ENCODE assay signal across 22 cellular contexts in the genomic region with DNA sequence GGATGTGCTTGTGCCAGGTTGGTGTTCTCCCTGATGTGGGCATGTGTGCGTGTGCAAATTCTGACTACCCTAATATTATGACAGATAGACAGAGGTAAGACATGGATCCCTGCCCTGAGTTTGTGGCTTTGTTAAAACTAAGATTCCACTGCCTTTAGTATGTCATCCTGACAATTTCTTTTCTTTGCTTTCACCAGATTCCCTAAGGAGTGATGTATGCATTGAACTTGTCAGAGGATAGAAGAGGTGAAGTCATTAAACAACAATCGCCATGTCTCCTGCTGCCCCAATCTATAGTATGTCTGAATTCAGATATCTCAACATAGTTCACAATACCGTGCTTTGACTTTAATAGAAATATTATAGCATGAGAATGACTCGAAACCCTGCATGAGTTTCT.
A peak's percentile ranks its signal among the peaks of the same experiment; 100 is the strongest.
DNase-seq lines count a peak whose midpoint lies in the region; ATAC-seq, FAIRE-seq and TF ChIP-seq lines count a peak whose summit lies in the region.
"Had no signal": no experiment of that assay in that cellular context is flagged by ENCODE, and none has a peak within 500 bp of the region (broad histone marks: within the 10 kb centered on the region; RNA-seq: fewer than 3 reads in every experiment).

No MANE protein-coding gene starts in this region.

- H3K79me2 ChIP-seq in GM23248 (ENCODE audit: insufficient read depth) (no peaks in the 10 kb centered on the region), astrocyte (ENCODE audit: insufficient read depth, low read length) (no peaks in the 10 kb centered on the region), osteoblast (ENCODE audit: insufficient read depth, low read length) (no peaks in the 10 kb centered on the region), Karpas-422 (ENCODE audit: low read length) (no peaks in the 10 kb centered on the region), mesendoderm (ENCODE audit: control insufficient read depth, insufficient read depth, low read length) (no peaks in the 10 kb centered on the region)

- H3K4me3 ChIP-seq in GM23248 (no peak overlapping the region), astrocyte (ENCODE audit: insufficient read depth, low read depth, low read length) (no peak overlapping the region), osteoblast (ENCODE audit: insufficient read depth, low read length) (no peak overlapping the region), Karpas-422 (ENCODE audit: low read length) (no peak overlapping the region), mesendoderm (ENCODE audit: low read length) (no peak overlapping the region)
- H3K4me3 ChIP-seq: A549; BLaER1 treated with 17β-estradiol and CSF1 and Interleukin-3, amounts not matched to agents 10 nM and 100 nM had no signal

- peak overlapping the region; percentile 48 for H2AFZ ChIP-seq in GM23248
- H2AFZ ChIP-seq in astrocyte (ENCODE audit: low read depth, low read length): no peak overlapping the region
- no peak overlapping the region for H2AFZ ChIP-seq in osteoblast (ENCODE audit: low read length)
- H2AFZ ChIP-seq in Karpas-422 (ENCODE audit: low read length): no peak overlapping the region

- H3K27ac Mint-ChIP-seq in astrocyte (ENCODE audit: unreplicated experiment): peak overlapping the region; percentile 75
- H3K27ac Mint-ChIP-seq: B cell; CD4-positive, alpha-beta T cell; CD8-positive, alpha-beta T cell had no signal

- peaks cover 55% of the 10 kb centered on the region for H3K4me1 ChIP-seq in GM23248 (ENCODE audit: insufficient read depth)
- peaks cover 3% of the 10 kb centered on the region for H3K4me1 ChIP-seq in astrocyte (ENCODE audit: insufficient read depth, low read length)
- H3K4me1 ChIP-seq in osteoblast (ENCODE audit: insufficient read depth, low read length): peaks cover 5% of the 10 kb centered on the region
- H3K4me1 ChIP-seq in Karpas-422 (ENCODE audit: low read length): no peaks in the 10 kb centered on the region
- H3K4me1 ChIP-seq in mesendoderm (ENCODE audit: control insufficient read depth, low read depth, low read length): no peaks in the 10 kb centered on the region
- H3K4me1 ChIP-seq: A549, Caco-2 had no signal

- H2BK120ac ChIP-seq in mesendoderm (ENCODE audit: low read depth, low read length): no peak overlapping the region

- no peaks in the 10 kb centered on the region for H3K9me3 ChIP-seq in GM23248 (ENCODE audit: low read depth)
- H3K9me3 ChIP-seq in astrocyte (ENCODE audit: insufficient read depth, low read depth, low read length): no peaks in the 10 kb centered on the region
- no peaks in the 10 kb centered on the region for H3K9me3 ChIP-seq in osteoblast (ENCODE audit: low read depth, low read length)
- H3K9me3 ChIP-seq in Karpas-422 (ENCODE audit: low read length): no peaks in the 10 kb centered on the region
- H3K9me3 ChIP-seq: A549, Caco-2 had no signal

- H3K79me1 ChIP-seq in mesendoderm (ENCODE audit: low read length): no peaks in the 10 kb centered on the region

- peaks cover 61% of the 10 kb centered on the region for H3F3A ChIP-seq in GM23248 (ENCODE audit: insufficient read depth)

- H3K27ac ChIP-seq in GM23248 (peak overlapping the region; percentile 54), astrocyte (ENCODE audit: low read depth, low read length) (no peak overlapping the region), osteoblast (ENCODE audit: low read depth, low read length) (no peak overlapping the region), Karpas-422 (ENCODE audit: low read length) (no peak overlapping the region), mesendoderm (ENCODE audit: low read depth, low read length) (no peak overlapping the region)
- H3K27ac ChIP-seq: 22Rv1, A549, C4-2B had no signal

- H3K4me3 Mint-ChIP-seq in astrocyte (ENCODE audit: unreplicated experiment): no peak overlapping the region
- H3K4me3 Mint-ChIP-seq: B cell; CD4-positive, alpha-beta T cell; CD8-positive, alpha-beta T cell had no signal

- H4K20me1 ChIP-seq in GM23248 (ENCODE audit: insufficient read depth) (no peaks in the 10 kb centered on the region), astrocyte (ENCODE audit: insufficient read depth, low read length) (no peaks in the 10 kb centered on the region), osteoblast (ENCODE audit: insufficient read depth, low read length) (no peaks in the 10 kb centered on the region), Karpas-422 (ENCODE audit: insufficient read depth, low read depth, low read length) (no peaks in the 10 kb centered on the region)
- H4K20me1 ChIP-seq: BLaER1 treated with 17β-estradiol and CSF1 and Interleukin-3, amounts not matched to agents 10 nM and 100 nM had no signal

- H3K36me3 ChIP-seq in GM23248 (ENCODE audit: low read depth): no peaks in the 10 kb centered on the region
- no peaks in the 10 kb centered on the region for H3K36me3 ChIP-seq in astrocyte (ENCODE audit: insufficient read depth, low read length)
- H3K36me3 ChIP-seq in osteoblast (ENCODE audit: insufficient read depth, low read length): no peaks in the 10 kb centered on the region
- no peaks in the 10 kb centered on the region for H3K36me3 ChIP-seq in Karpas-422 (ENCODE audit: insufficient read depth, low read length)
- no peaks in the 10 kb centered on the region for H3K36me3 ChIP-seq in mesendoderm (ENCODE audit: control insufficient read depth, insufficient read depth, low read length)
- H3K36me3 ChIP-seq: BLaER1 treated with 17β-estradiol and CSF1 and Interleukin-3, amounts not matched to agents 10 nM and 100 nM had no signal

- FAIRE-seq in astrocyte (lab: Jason Lieb, UNC): no peak
- FAIRE-seq: A549, D721Med, G401.6, GM12891, GM19239 had no signal

- TF ChIP-seq CTCF in astrocyte (IDR thresholded peaks at IDR 0.05; ENCODE audit: insufficient read depth, low read depth, low read length) (no peak), osteoblast (IDR thresholded peaks at IDR 0.05; ENCODE audit: extremely low read depth, low read depth, low read length) (no peak)

- H3K9me3 Mint-ChIP-seq in astrocyte (ENCODE audit: unreplicated experiment): no peaks in the 10 kb centered on the region
- H3K9me3 Mint-ChIP-seq: CD4-positive, alpha-beta T cell; CD8-positive, alpha-beta T cell had no signal

- H3K4ac ChIP-seq in mesendoderm (ENCODE audit: low read depth, low read length): no peak overlapping the region

- H2BK15ac ChIP-seq in mesendoderm (replicated peaks; ENCODE audit: low read depth): no peak overlapping the region

- in situ Hi-C loops in GM23248 (cut with MboI): no loop called here

- H4K5ac ChIP-seq in mesendoderm (ENCODE audit: low read length): no peak overlapping the region

- no peak overlapping the region for H2AK5ac ChIP-seq in mesendoderm (ENCODE audit: low read length)

- H3K56ac ChIP-seq in mesendoderm (ENCODE audit: low read length): no peak overlapping the region

- H3K4me1 Mint-ChIP-seq in astrocyte (ENCODE audit: low read depth, unreplicated experiment): peaks cover 13% of the 10 kb centered on the region
- H3K4me1 Mint-ChIP-seq: B cell had no signal

- no peak overlapping the region for H3K4me2 ChIP-seq in GM23248 (ENCODE audit: unreplicated experiment)
- H3K4me2 ChIP-seq in astrocyte (ENCODE audit: low read length): no peak overlapping the region
- H3K4me2 ChIP-seq in osteoblast (ENCODE audit: insufficient read depth, low read length): no peak overlapping the region
- H3K4me2 ChIP-seq in Karpas-422 (ENCODE audit: low read depth, low read length, poor library complexity, severe bottlenecking): no peak overlapping the region
- H3K4me2 ChIP-seq in mesendoderm (ENCODE audit: low read length): no peak overlapping the region
- H3K4me2 ChIP-seq: A549 had no signal

- no peak overlapping the region for H4K8ac ChIP-seq in mesendoderm (ENCODE audit: low read depth, low read length)

- no peak for ATAC-seq in HG02852 (IDR thresholded peaks at IDR 0.05; ENCODE audit: unreplicated experiment)
- ATAC-seq: A549; CD8-positive, alpha-beta T cell had no signal

- DNase-seq in GM23248 (peak; percentile 25), astrocyte (ENCODE audit: low read depth) (no peak), osteoblast (ENCODE audit: insufficient read length, low spot score, missing footprints) (peak; percentile 19), Karpas-422 (no peak), mesendoderm (no peak)
- DNase-seq: AML-193; Caco-2; Calu3; CD4-positive, alpha-beta T cell; CD8-positive, alpha-beta T cell; DMS79 treated with DMSO at 0.1 percent for 48 hours; GF-D8 had no signal

- 71 to 76% methylated on average over 4 of the region's 4 CpGs for WGBS in GM23248 (ENCODE audit: low coverage in 1 of 2, low lambda C conversion rate in 2 of 2, missing lambda C conversion rate in 2 of 2), 2 experiments
- WGBS in mesendoderm (ENCODE audit: extremely low coverage, insufficient coverage, low lambda C conversion rate): no CpG with 5 or more reads among the region's 4 CpGs

- H3K23ac ChIP-seq in mesendoderm (ENCODE audit: low read length): no peak overlapping the region

- H3K27me3 Mint-ChIP-seq in astrocyte (ENCODE audit: low read depth, unreplicated experiment): no peaks in the 10 kb centered on the region
- H3K27me3 Mint-ChIP-seq: B cell; CD4-positive, alpha-beta T cell had no signal

- H3K9me2 ChIP-seq in GM23248 (ENCODE audit: insufficient read depth) (no peaks in the 10 kb centered on the region), Karpas-422 (replicated peaks; ENCODE audit: insufficient read depth, low read length) (no peaks in the 10 kb centered on the region)

- H3K27me3 ChIP-seq in GM23248 (replicated peaks; ENCODE audit: insufficient read depth) (no peaks in the 10 kb centered on the region), astrocyte (ENCODE audit: insufficient read depth, low read length) (no peaks in the 10 kb centered on the region), osteoblast (ENCODE audit: insufficient read depth, low read length) (no peaks in the 10 kb centered on the region), Karpas-422 (ENCODE audit: low read length) (no peaks in the 10 kb centered on the region), mesendoderm (ENCODE audit: insufficient read depth, low read length, poor library complexity) (no peaks in the 10 kb centered on the region)
- H3K27me3 ChIP-seq: BLaER1 treated with 17β-estradiol and CSF1 and Interleukin-3, amounts not matched to agents 10 nM and 100 nM had no signal

- no peak overlapping the region for H3K18ac ChIP-seq in mesendoderm (ENCODE audit: low read length)

- H3K9ac ChIP-seq in GM23248 (no peak overlapping the region), astrocyte (ENCODE audit: low read length) (no peak overlapping the region), Karpas-422 (ENCODE audit: low read length) (no peak overlapping the region), mesendoderm (ENCODE audit: low read length) (no peak overlapping the region)
- H3K9ac ChIP-seq: BLaER1 treated with 17β-estradiol and CSF1 and Interleukin-3, amounts not matched to agents 10 nM and 100 nM had no signal

- no peak overlapping the region for H2BK5ac ChIP-seq in mesendoderm (ENCODE audit: low read length)

- no peaks in the 10 kb centered on the region for H3K36me3 Mint-ChIP-seq in astrocyte (ENCODE audit: low read depth, unreplicated experiment)
- H3K36me3 Mint-ChIP-seq: CD8-positive, alpha-beta T cell had no signal

Comparison
In these comparisons a context has a peak if more than half of its experiments do, and no peak if none do; other contexts are left out.
1. DNase-seq: peak in GM23248 (single experiment) and osteoblast (single experiment); none in astrocyte (single experiment), Karpas-422 (single experiment) and mesendoderm (single experiment).